ENCODE assay signal across 15 cellular contexts in the genomic region with DNA sequence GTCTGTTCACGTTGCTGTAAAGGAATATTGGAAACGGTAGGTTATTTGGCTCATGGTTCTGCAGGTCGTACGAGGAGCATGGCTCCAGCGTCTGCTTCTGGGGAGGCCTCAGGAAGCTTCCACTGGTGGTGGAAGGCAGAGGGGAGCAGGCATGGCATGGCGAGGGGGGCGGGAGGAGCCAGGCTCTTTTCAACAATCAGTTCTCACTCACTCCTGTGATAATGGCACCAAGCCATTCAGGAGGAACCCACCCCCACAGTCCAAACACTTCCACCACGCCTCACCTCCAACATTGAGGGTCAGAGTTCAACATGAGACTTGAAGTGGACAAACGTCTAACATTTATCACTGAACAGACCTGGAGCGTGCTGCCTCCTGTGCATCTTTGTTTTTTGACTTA.
"Had no signal": no experiment of that assay in that cellular context is flagged by ENCODE, and none has a peak within 500 bp of the region (broad histone marks: within the 10 kb centered on the region; RNA-seq: fewer than 3 reads in every experiment).

No MANE protein-coding gene starts in this region.

- DNase-seq: activated CD4-positive, alpha-beta T cell treated with anti-CD3 and anti-CD28 coated beads, Interleukin-2, amount 50 U/mL, for 1 hour; activated T-cell treated with anti-CD3 and anti-CD28 coated beads, Interleukin-2, amount 50 U/mL, for 4 hours; caudate nucleus; SJCRH30; stomach; T-helper 2 cell had no signal

- H3K4me2 ChIP-seq: smooth muscle cell had no signal

- H3K4me3 Mint-ChIP-seq: activated T-cell treated with anti-CD3 and anti-CD28 coated beads, Interleukin-2, amount 50 U/mL, for 4 hours; memory B cell; naive thymus-derived CD8-positive, alpha-beta T cell; WTC11 had no signal

- H3K9me3 Mint-ChIP-seq: activated T-cell treated with anti-CD3 and anti-CD28 coated beads, Interleukin-2, amount 50 U/mL, for 4 hours; memory B cell; naive thymus-derived CD8-positive, alpha-beta T cell; WTC11 had no signal

- H3K9me3 ChIP-seq: esophagus muscularis mucosa, left lung, neutrophil, SJCRH30, stomach, thoracic aorta had no signal

- H3K27ac ChIP-seq: coronary artery, esophagus muscularis mucosa, left lung, neutrophil, SJCRH30, stomach, thoracic aorta had no signal

- H3K27me3 ChIP-seq: left lung, SJCRH30 had no signal

- H3K27ac Mint-ChIP-seq: memory B cell, WTC11 had no signal

- H3K36me3 ChIP-seq: SJCRH30 had no signal

- H3K4me1 ChIP-seq: SJCRH30 had no signal

- ATAC-seq: activated T-cell treated with anti-CD3 and anti-CD28 coated beads, Interleukin-2, amount 50 U/mL, for 4 hours; left lung; naive thymus-derived CD8-positive, alpha-beta T cell; WTC11 had no signal

- H3K4me3 ChIP-seq: coronary artery, esophagus muscularis mucosa, left lung, SJCRH30, smooth muscle cell, stomach, thoracic aorta had no signal
